ENCODE assay signal across 8 cellular contexts in the genomic region with DNA sequence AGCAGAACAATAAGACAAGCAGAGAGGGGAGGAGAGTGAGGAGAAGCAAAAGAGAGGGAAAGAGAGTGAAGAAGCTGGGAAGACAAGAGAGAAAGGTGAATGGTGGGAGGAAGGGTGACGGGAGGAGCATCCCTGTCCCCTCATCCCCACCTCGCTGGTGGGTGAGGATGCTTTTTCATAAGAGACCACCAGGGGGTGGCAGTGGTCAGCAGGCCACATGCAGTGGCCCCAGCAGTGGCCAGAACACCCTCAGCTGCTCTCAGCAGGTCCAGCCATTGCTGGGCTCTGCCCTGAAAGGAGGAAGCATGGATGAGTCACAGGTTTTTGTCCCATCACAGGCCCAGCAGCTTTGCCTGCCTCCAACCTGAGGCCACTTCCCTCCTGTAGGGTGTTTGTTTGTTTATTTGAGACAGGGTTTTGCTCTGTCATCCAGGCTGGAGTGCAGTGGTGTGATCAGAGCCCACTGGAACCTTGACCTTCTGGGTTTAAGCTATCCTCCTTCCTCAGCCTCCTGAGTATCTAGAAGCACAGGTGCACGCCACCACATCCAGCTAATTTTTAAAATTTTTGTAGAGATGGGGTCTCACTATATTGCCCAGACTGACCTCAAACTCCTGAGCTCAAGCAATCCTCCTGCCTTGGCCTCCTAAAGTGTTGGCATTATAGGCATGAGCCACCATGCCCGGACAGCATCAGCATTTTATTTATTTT. TPM values are rescaled to one million over a fixed set of nuclear protein-coding genes. Genes with fewer than 3 reads are reported as not detected.
DNase-seq lines count a peak whose midpoint lies in the region; ATAC-seq and TF ChIP-seq lines count a peak whose summit lies in the region.

No MANE protein-coding gene starts in this region.

- H3K4me3 ChIP-seq in foreskin fibroblast (ENCODE audit: low read depth in 1 of 2, low read length in 2 of 2), result no peak overlapping the region

- H3K36me3 Mint-ChIP-seq in activated T-cell treated with anti-CD3 and anti-CD28 coated beads, Interleukin-2, amount 50 U/mL, for 72 hours (ENCODE audit: insufficient read depth in 2 of 2), result peaks cover 6 to 13% of the 10 kb centered on the region in 2 donors

- H3K9me3 Mint-ChIP-seq in activated T-cell treated with anti-CD3 and anti-CD28 coated beads, Interleukin-2, amount 50 U/mL, for 72 hours, result peaks cover 4% of the 10 kb centered on the region in 2 donors

- TF ChIP-seq CTCF in foreskin fibroblast (IDR thresholded peaks at IDR 0.05; ENCODE audit: low read depth, low read length), result peak; percentile 72

- H3K4me3 Mint-ChIP-seq in activated T-cell treated with anti-CD3 and anti-CD28 coated beads, Interleukin-2, amount 50 U/mL, for 72 hours, result peak overlapping the region; percentile 12 to 28

- peak in 8 of 14 donors; percentile 16 to 76 (median 28) for DNase-seq in C1 segment of cervical spinal cord (lab: John Stamatoyannopoulos, UW)
- DNase-seq in GOT3 (lab: John Stamatoyannopoulos, UW), result peak; percentile 18
- DNase-seq in NOMO-1 treated with dmso at 0.1 percent for 144 hours (lab: John Stamatoyannopoulos, UW; ENCODE audit: unreplicated experiment), result peak; percentile 88
- peak; percentile 64 to 81 for DNase-seq in activated T-cell treated with anti-CD3 and anti-CD28 coated beads, Interleukin-2, amount 50 U/mL, for 72 hours
- DNase-seq in foreskin fibroblast, result peak; percentile 71 to 82
- peak; percentile 55 for DNase-seq in non-pigmented ciliary epithelial cell (ENCODE audit: low read depth)
- DNase-seq in putamen (ENCODE audit: low spot score), result no peak

- H3K27me3 Mint-ChIP-seq in activated T-cell treated with anti-CD3 and anti-CD28 coated beads, Interleukin-2, amount 50 U/mL, for 72 hours (ENCODE audit: low read depth), result no peaks in the 10 kb centered on the region

- peak; percentile 12 to 41 for ATAC-seq in activated T-cell treated with anti-CD3 and anti-CD28 coated beads, Interleukin-2, amount 50 U/mL, for 72 hours (replicated peaks in 1 of 2)
- ATAC-seq in HG03045 (IDR thresholded peaks at IDR 0.05; ENCODE audit: unreplicated experiment), result no peak

- peak overlapping the region; percentile 26 for H3K27ac Mint-ChIP-seq in activated T-cell treated with anti-CD3 and anti-CD28 coated beads, Interleukin-2, amount 50 U/mL, for 72 hours

- H3K4me1 Mint-ChIP-seq in activated T-cell treated with anti-CD3 and anti-CD28 coated beads, Interleukin-2, amount 50 U/mL, for 72 hours (ENCODE audit: low read depth), result peaks cover 82% of the 10 kb centered on the region

RNA-seq across cellular contexts. Expression of a gene that starts 23.9 kb away (rescaled TPM):
- 1 to 10 TPM; 1.4 to 3.2 TPM for total RNA-seq in activated T-cell treated with anti-CD3 and anti-CD28 coated beads, Interleukin-2, amount 50 U/mL, for 72 hours

RNA-seq across cellular contexts. Expression of a gene that starts 43.4 kb away (rescaled TPM):
- 100 to 1,000 TPM; 116 to 149 TPM for total RNA-seq in activated T-cell treated with anti-CD3 and anti-CD28 coated beads, Interleukin-2, amount 50 U/mL, for 72 hours
